In the genomic region with DNA sequence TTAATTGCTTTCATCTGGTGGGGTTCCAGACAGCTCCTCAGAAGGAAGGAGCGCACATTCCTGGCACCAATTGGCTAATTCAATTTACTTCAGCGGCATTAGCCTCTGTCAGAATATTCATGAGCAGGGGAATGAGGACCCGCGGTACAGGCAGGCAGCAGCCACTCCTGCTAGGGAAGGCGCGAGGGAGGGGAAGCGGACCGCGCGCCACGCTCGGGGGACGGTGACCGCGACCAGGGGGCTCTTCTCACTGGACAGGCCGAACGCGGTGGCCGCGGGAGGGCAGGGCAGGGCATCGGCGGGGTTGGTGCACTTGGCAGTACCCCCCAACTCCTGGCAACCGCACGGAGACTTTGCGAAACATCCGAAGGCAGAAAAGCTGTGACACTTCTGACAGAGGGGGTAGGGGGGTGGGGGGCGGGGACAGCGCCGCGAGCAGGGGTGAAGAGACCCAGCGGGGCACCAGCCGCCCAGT, we compare ENCODE assay signal across 12 cellular contexts. TPM values are rescaled to one million over a fixed set of nuclear protein-coding genes. Genes with fewer than 3 reads are reported as not detected.
A peak's percentile ranks its signal among the peaks of the same experiment; 100 is the strongest.
DNase-seq lines count a peak whose midpoint lies in the region; ATAC-seq and TF ChIP-seq lines count a peak whose summit lies in the region.
"Had no signal": no experiment of that assay in that cellular context is flagged by ENCODE, and none has a peak within 500 bp of the region (broad histone marks: within the 10 kb centered on the region; RNA-seq: fewer than 3 reads in every experiment).

CDH20 (plus strand) TSS at position 160 of the 475 bp plus-strand sequence.

- no peaks in the 10 kb centered on the region for H3K9me3 Mint-ChIP-seq in activated naive CD8-positive, alpha-beta T cell treated with anti-CD3 and anti-CD28 coated beads for 36 hours
- H3K9me3 Mint-ChIP-seq in activated naive CD8-positive, alpha-beta T cell treated with anti-CD3 and anti-CD28 coated beads, Interleukin-2, amount 50 U/mL, for 24 hours = no peaks in the 10 kb centered on the region
- no peaks in the 10 kb centered on the region for H3K9me3 Mint-ChIP-seq in nephron

- no peaks in the 10 kb centered on the region for H3K79me2 ChIP-seq in PC-9 (ENCODE audit: low read depth)

- no peaks in the 10 kb centered on the region for H3K36me3 Mint-ChIP-seq in activated naive CD8-positive, alpha-beta T cell treated with anti-CD3 and anti-CD28 coated beads for 36 hours
- no peaks in the 10 kb centered on the region for H3K36me3 Mint-ChIP-seq in activated naive CD8-positive, alpha-beta T cell treated with anti-CD3 and anti-CD28 coated beads, Interleukin-2, amount 50 U/mL, for 24 hours (ENCODE audit: low read depth)
- H3K36me3 Mint-ChIP-seq in nephron (ENCODE audit: low read depth) = no peaks in the 10 kb centered on the region

- no peaks in the 10 kb centered on the region for H3K4me1 Mint-ChIP-seq in activated naive CD8-positive, alpha-beta T cell treated with anti-CD3 and anti-CD28 coated beads for 36 hours
- H3K4me1 Mint-ChIP-seq in activated naive CD8-positive, alpha-beta T cell treated with anti-CD3 and anti-CD28 coated beads, Interleukin-2, amount 50 U/mL, for 24 hours = no peaks in the 10 kb centered on the region
- peaks cover 19% of the 10 kb centered on the region for H3K4me1 Mint-ChIP-seq in nephron

- H3K9me2 ChIP-seq in PC-9 (ENCODE audit: insufficient read depth) = no peaks in the 10 kb centered on the region

- ATAC-seq in activated naive CD8-positive, alpha-beta T cell treated with anti-CD3 and anti-CD28 coated beads, Interleukin-2, amount 50 U/mL, for 24 hours = no peak
- no peak for ATAC-seq in GM21390 (IDR thresholded peaks at IDR 0.05; ENCODE audit: unreplicated experiment)
- ATAC-seq: Panc1 had no signal

- no peaks in the 10 kb centered on the region for H3F3A ChIP-seq in PC-9 (ENCODE audit: insufficient read depth, low read depth)

- no peak for TF ChIP-seq POLR2A in vagina (IDR thresholded peaks at IDR 0.05)

- POLR2A ChIA-PET in PC-9 (lab: Charles Lee; ENCODE audit: unreplicated experiment) = no interaction called here

- H3K4me3 Mint-ChIP-seq in activated naive CD8-positive, alpha-beta T cell treated with anti-CD3 and anti-CD28 coated beads for 36 hours = no peak within 1 kb of the TSS
- no peak within 1 kb of the TSS for H3K4me3 Mint-ChIP-seq in activated naive CD8-positive, alpha-beta T cell treated with anti-CD3 and anti-CD28 coated beads, Interleukin-2, amount 50 U/mL, for 24 hours
- peak within 1 kb of the TSS; percentile 84 to 87 (median 86) for H3K4me3 Mint-ChIP-seq in nephron

- no peak within 1 kb of the TSS for H3K4me2 ChIP-seq in PC-9
- H3K4me2 ChIP-seq: BLaER1 treated with 17β-estradiol and CSF1 and Interleukin-3, amounts not matched to agents 10 nM and 100 nM had no signal

- CTCF ChIA-PET in PC-9 (lab: Charles Lee) = no interaction called here

- H3K27me3 ChIP-seq in vagina = no peaks in the 10 kb centered on the region
- no peaks in the 10 kb centered on the region for H3K27me3 ChIP-seq in PC-9 (ENCODE audit: insufficient read depth, low read depth)
- H3K27me3 ChIP-seq: BLaER1 treated with 17β-estradiol and CSF1 and Interleukin-3, amounts not matched to agents 10 nM and 100 nM had no signal

- DNase-seq in activated naive CD8-positive, alpha-beta T cell treated with anti-CD3 and anti-CD28 coated beads for 36 hours = peak; percentile 2
- DNase-seq in activated naive CD8-positive, alpha-beta T cell treated with anti-CD3 and anti-CD28 coated beads, Interleukin-2, amount 50 U/mL, for 24 hours = no peak
- no peak for DNase-seq in fibroblast of mammary gland (ENCODE audit: low read depth)
- no peak for DNase-seq in vagina (ENCODE audit: extremely low spot score in 2 of 2)
- DNase-seq in PC-9 = no peak
- DNase-seq in RPMI8226 = no peak
- DNase-seq: Karpas-422 had no signal

- no TSS peak for BruUV-seq in PC-9 (replicated peaks; lab: Mats Ljungman, UMichigan)

- H3K4me3 ChIP-seq in fibroblast of mammary gland (ENCODE audit: control insufficient read depth, low read depth, low read length) (peak within 1 kb of the TSS; percentile 47), vagina (peak within 1 kb of the TSS; percentile 16 to 22), PC-9 (no peak within 1 kb of the TSS)
- H3K4me3 ChIP-seq: BLaER1 treated with 17β-estradiol and CSF1 and Interleukin-3, amounts not matched to agents 10 nM and 100 nM had no signal

- H3K4me1 ChIP-seq in vagina (peaks cover 16% of the 10 kb centered on the region), PC-9 (replicated peaks; ENCODE audit: insufficient read depth) (no peaks in the 10 kb centered on the region)
- H3K4me1 ChIP-seq: BLaER1 treated with 17β-estradiol and CSF1 and Interleukin-3, amounts not matched to agents 10 nM and 100 nM had no signal

- no peak within 1 kb of the TSS for H3K27ac Mint-ChIP-seq in activated naive CD8-positive, alpha-beta T cell treated with anti-CD3 and anti-CD28 coated beads for 36 hours
- H3K27ac Mint-ChIP-seq in activated naive CD8-positive, alpha-beta T cell treated with anti-CD3 and anti-CD28 coated beads, Interleukin-2, amount 50 U/mL, for 24 hours = no peak within 1 kb of the TSS
- H3K27ac Mint-ChIP-seq in nephron = no peak within 1 kb of the TSS

- no peak within 1 kb of the TSS for H2AFZ ChIP-seq in PC-9

- no peak within 1 kb of the TSS for H3K27ac ChIP-seq in vagina
- H3K27ac ChIP-seq in PC-9 = no peak within 1 kb of the TSS
- H3K27ac ChIP-seq: BLaER1 treated with 17β-estradiol and CSF1 and Interleukin-3, amounts not matched to agents 10 nM and 100 nM had no signal

- H4K20me1 ChIP-seq in PC-9 (ENCODE audit: insufficient read depth) = no peaks in the 10 kb centered on the region
- H4K20me1 ChIP-seq: BLaER1 treated with 17β-estradiol and CSF1 and Interleukin-3, amounts not matched to agents 10 nM and 100 nM had no signal

- H3K9me3 ChIP-seq in vagina = no peaks in the 10 kb centered on the region
- H3K9me3 ChIP-seq in PC-9 (ENCODE audit: insufficient read depth, low read depth) = no peaks in the 10 kb centered on the region

- peaks cover 52% of the 10 kb centered on the region for H3K27me3 Mint-ChIP-seq in activated naive CD8-positive, alpha-beta T cell treated with anti-CD3 and anti-CD28 coated beads for 36 hours
- peaks cover 34% of the 10 kb centered on the region for H3K27me3 Mint-ChIP-seq in activated naive CD8-positive, alpha-beta T cell treated with anti-CD3 and anti-CD28 coated beads, Interleukin-2, amount 50 U/mL, for 24 hours
- peaks cover 60% of the 10 kb centered on the region for H3K27me3 Mint-ChIP-seq in nephron (ENCODE audit: low read depth)

- intact Hi-C loops in vagina (cut with DNase I) (no loop called here), PC-9 (cut with micrococcal nuclease; ENCODE audit: unreplicated experiment) (no loop called here)

- no peaks in the 10 kb centered on the region for H3K36me3 ChIP-seq in vagina
- no peaks in the 10 kb centered on the region for H3K36me3 ChIP-seq in PC-9 (ENCODE audit: low read depth)
- H3K36me3 ChIP-seq: BLaER1 treated with 17β-estradiol and CSF1 and Interleukin-3, amounts not matched to agents 10 nM and 100 nM had no signal

- TF ChIP-seq CTCF in fibroblast of mammary gland (conservative IDR thresholded peaks at IDR 0.05; ENCODE audit: control insufficient read depth, insufficient read depth, low read depth, low read length) (no peak), nephron (IDR thresholded peaks at IDR 0.05; ENCODE audit: unreplicated experiment in 3 of 3) (no peak), vagina (IDR thresholded peaks at IDR 0.05) (no peak), PC-9 (conservative IDR thresholded peaks at IDR 0.05) (no peak)

RNA-seq across cellular contexts. Expression of gene CDH20, which starts in this region (rescaled TPM):
- under 1 TPM; 0.20 to 0.25 TPM for total RNA-seq in activated naive CD8-positive, alpha-beta T cell treated with anti-CD3 and anti-CD28 coated beads for 36 hours
- not detected for total RNA-seq in vagina
- total RNA-seq in PC-9 (2021) = not detected in 2 replicates
- total RNA-seq: epithelial cell of proximal tubule had no signal

Comparison
In these comparisons a context has a peak if more than half of its experiments do, and no peak if none do; other contexts are left out.
1. Peak in DNase-seq in activated naive CD8-positive, alpha-beta T cell treated with anti-CD3 and anti-CD28 coated beads for 36 hours; RNA of the gene not detected or under 1 TPM.
2. H3K4me3 Mint-ChIP-seq: peak in nephron (3 of 3); none in activated naive CD8-positive, alpha-beta T cell treated with anti-CD3 and anti-CD28 coated beads for 36 hours (single experiment) and activated naive CD8-positive, alpha-beta T cell treated with anti-CD3 and anti-CD28 coated beads, Interleukin-2, amount 50 U/mL, for 24 hours (single experiment).